ENCODE assay signal across 8 cellular contexts in the genomic region with DNA sequence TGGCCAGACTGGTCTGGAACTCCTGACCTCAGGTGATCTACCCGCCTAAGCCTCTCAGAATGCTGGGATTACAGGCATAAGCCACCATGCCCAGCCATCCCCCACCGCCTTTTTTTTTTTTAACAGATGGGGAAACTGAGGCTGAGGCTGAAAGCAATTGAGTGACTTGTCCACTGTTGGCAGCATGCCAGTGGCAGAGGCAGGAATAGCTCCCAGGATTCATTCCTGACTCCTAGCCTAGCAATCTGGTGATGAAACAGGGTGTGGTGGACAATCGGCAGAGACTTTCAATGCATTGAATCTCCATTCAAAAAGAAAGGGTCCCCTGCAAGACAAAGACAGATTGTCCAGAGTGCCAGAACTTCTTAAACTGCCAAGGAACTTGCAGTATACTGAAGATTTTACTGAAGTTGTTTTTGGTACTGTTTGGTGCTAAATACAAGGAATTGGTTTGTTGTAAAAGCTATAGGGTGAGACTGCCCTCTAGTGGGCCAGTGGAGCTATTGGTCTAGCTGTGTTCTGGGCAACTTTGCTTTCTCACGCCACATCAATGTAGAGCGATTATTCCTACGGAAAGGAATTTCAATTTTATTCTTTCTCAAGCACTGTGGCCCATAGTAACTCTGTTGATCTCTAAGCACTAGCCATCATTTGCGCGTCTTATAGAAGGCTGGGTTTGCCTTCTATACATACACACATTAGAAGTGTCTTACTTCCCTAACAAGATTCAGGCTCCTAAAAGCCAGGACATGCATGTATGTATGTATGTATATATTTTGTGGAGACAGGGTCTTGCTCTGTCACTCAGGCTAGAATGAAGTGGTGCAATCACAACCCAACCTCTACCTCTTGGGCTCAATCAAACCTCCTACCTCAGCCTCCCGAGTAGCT. TPM values are rescaled to one million over a fixed set of nuclear protein-coding genes. Genes with fewer than 3 reads are reported as not detected.
DNase-seq lines count a peak whose midpoint lies in the region; ATAC-seq and TF ChIP-seq lines count a peak whose summit lies in the region.

No MANE protein-coding gene starts in this region.

- H3K4me2 ChIP-seq in skeletal muscle satellite cell (ENCODE audit: low read length), result peak overlapping the region; percentile 43

- no peaks in the 10 kb centered on the region for H3K27me3 ChIP-seq in skeletal muscle satellite cell (ENCODE audit: control insufficient read depth, insufficient read depth, low read length)

- no peak for ATAC-seq in HG02588 (IDR thresholded peaks at IDR 0.05; ENCODE audit: unreplicated experiment)

- H3K4me3 ChIP-seq in astrocyte of the cerebellum (ENCODE audit: low read depth, low read length) (no peak overlapping the region), skeletal muscle satellite cell (ENCODE audit: low read length) (no peak overlapping the region)

- no peaks in the 10 kb centered on the region for H3K9me3 ChIP-seq in skeletal muscle satellite cell (replicated peaks; ENCODE audit: low read length)

- peak; percentile 62 for DNase-seq in NCI-H1105 treated with DMSO at 0.1 percent for 48 hours (lab: John Stamatoyannopoulos, UW)
- DNase-seq in T-helper 2 cell, result peak in 4 of 5 experiments; percentile 30 to 66 (median 42)
- DNase-seq in astrocyte of the cerebellum (ENCODE audit: low read depth), result peak; percentile 93
- peak in 34 of 51 donors; percentile 7 to 77 (median 54) for DNase-seq in hypothalamus (lab: John Stamatoyannopoulos, UW)
- DNase-seq in posterior vena cava (ENCODE audit: low spot score), result no peak

- TF ChIP-seq CTCF in GM12801 (IDR thresholded peaks at IDR 0.05; ENCODE audit: extremely low read depth, insufficient read length) (peak; percentile 85), astrocyte of the cerebellum (IDR thresholded peaks at IDR 0.05; ENCODE audit: low read depth, low read length, missing control alignments) (peak; percentile 97)

- intact Hi-C loops in posterior vena cava (cut with DNase I), result loop anchor here in 1 of 2 donors (10.0 kb wide), 1 partner anchor 126 kb away; no protein-coding TSS in a partner anchor

- H3K4me1 ChIP-seq in skeletal muscle satellite cell (ENCODE audit: control insufficient read depth, insufficient read depth, low read length), result peaks cover 33% of the 10 kb centered on the region

- H3K9ac ChIP-seq in skeletal muscle satellite cell (ENCODE audit: low read depth, low read length), result peak overlapping the region; percentile 16

- no peaks in the 10 kb centered on the region for H3K36me3 ChIP-seq in skeletal muscle satellite cell (ENCODE audit: insufficient read depth, low read length)

- in situ Hi-C loops in astrocyte of the cerebellum (cut with HindIII; ENCODE audit: low sequenced_read_pairs), result no loop called here

RNA-seq across cellular contexts. Expression of a gene that starts 21.0 kb away (rescaled TPM):
- total RNA-seq in skeletal muscle satellite cell (2012; rRNA removed), result not detected in 2 replicates
- not detected for total RNA-seq in posterior vena cava

RNA-seq across cellular contexts. Expression of a gene that starts 32.2 kb away (rescaled TPM):
- 2.5 and 3.7 TPM in 2 replicates for total RNA-seq in skeletal muscle satellite cell (2012; rRNA removed)
- total RNA-seq in posterior vena cava, result 10 to 100 TPM; 13.7 to 22.2 TPM
